In the genomic region with DNA sequence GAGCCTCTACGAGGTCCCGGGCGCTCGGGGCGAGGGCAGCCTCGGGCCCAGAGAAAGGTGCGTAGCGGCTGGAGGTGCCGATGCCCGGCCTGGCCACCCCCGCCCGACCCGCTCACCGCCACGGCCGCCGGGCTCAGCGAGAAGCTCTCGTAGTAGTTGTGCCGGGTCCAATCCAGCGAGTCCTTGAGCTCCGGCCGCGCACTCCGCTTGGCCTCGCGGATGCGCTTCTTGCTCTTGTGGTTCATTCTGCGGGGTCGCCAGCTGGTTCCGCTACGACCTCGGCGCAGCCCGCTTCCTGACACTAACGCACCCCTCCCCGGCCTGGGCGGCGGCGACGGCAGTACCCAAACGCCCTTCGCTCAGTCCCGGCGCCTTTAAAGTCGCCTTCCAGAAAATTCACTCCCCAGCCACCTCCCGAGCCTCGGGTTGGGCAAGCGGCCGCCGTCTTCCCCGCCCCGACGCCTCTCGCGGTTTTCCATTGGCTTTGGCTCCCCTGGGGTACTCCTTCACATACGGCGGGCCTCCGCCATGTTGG, we compare ENCODE assay signal across 8 cellular contexts. TPM values are rescaled to one million over a fixed set of nuclear protein-coding genes. Genes with fewer than 3 reads are reported as not detected.
DNase-seq lines count a peak whose midpoint lies in the region; ATAC-seq and TF ChIP-seq lines count a peak whose summit lies in the region.

A gene (minus strand): TSS at position 376 of the 535 bp plus-strand sequence. CDS start 131 bp downstream, at position 245.

- no peaks in the 10 kb centered on the region for H3K9me3 ChIP-seq in SJSA1 (replicated peaks)
- H3K9me3 ChIP-seq in ascending aorta: no peaks in the 10 kb centered on the region

- H3K27me3 ChIP-seq in SJSA1 (replicated peaks) (no peaks in the 10 kb centered on the region), ascending aorta (no peaks in the 10 kb centered on the region)

- no peak for TF ChIP-seq POLR2A in NB4 (IDR thresholded peaks at IDR 0.05; ENCODE audit: extremely low read depth, insufficient read length)

- H3K27ac ChIP-seq in SJSA1 (peak within 1 kb of the TSS; percentile 99), ascending aorta (peak within 1 kb of the TSS; percentile 96 to 98)

- intact Hi-C loops in ascending aorta (cut with DNase I): loop anchor here (1.0 to 5.0 kb wide), 4 partner anchors 11 to 55 kb away; a partner anchor contains a TSS

- peaks cover 21% of the 10 kb centered on the region for H3K4me1 ChIP-seq in SJSA1 (replicated peaks)
- peaks cover 24 to 33% of the 10 kb centered on the region in 2 donors for H3K4me1 ChIP-seq in ascending aorta

- H3K36me3 ChIP-seq in SJSA1 (peaks cover 82% of the 10 kb centered on the region), ascending aorta (peaks cover 39 to 50% of the 10 kb centered on the region in 2 donors)

- DNase-seq in GM13976 (ENCODE audit: low spot score) (peak; percentile 96), NB4 (ENCODE audit: low read depth) (peak; percentile 98), SJSA1 (ENCODE audit: low read depth in 1 of 2, low spot score in 2 of 2) (peak; percentile 98 to 100), ascending aorta (ENCODE audit: low spot score in 2 of 2) (peak; percentile 91 to 98), hepatic stellate cell (ENCODE audit: low spot score) (peak; percentile 96), pulmonary artery endothelial cell (ENCODE audit: low read depth, low spot score) (peak; percentile 85), T-helper 9 cell (no peak)

- no peak for TF ChIP-seq CTCF in GM13976 (IDR thresholded peaks at IDR 0.05; ENCODE audit: borderline replicate concordance, control extremely low read depth, extremely low read depth, insufficient read depth, missing control alignments)
- no peak for TF ChIP-seq CTCF in NB4 (IDR thresholded peaks at IDR 0.05; ENCODE audit: low read depth, low read length)
- no peak for TF ChIP-seq CTCF in ascending aorta (IDR thresholded peaks at IDR 0.05)

- ATAC-seq in HG02588 (IDR thresholded peaks at IDR 0.05; ENCODE audit: unreplicated experiment): peak; percentile 68

- in situ Hi-C loops in GM13976 (cut with MboI; ENCODE audit: low sequenced_read_pairs, unreplicated experiment): no loop called here

- H3K4me3 ChIP-seq in NB4 (ENCODE audit: low read depth, low read length) (peak within 1 kb of the TSS; percentile 76), SJSA1 (peak within 1 kb of the TSS; percentile 94), ascending aorta (peak within 1 kb of the TSS; percentile 93 to 100)

RNA-seq across cellular contexts. Expression of the gene that starts here (rescaled TPM):
- total RNA-seq in SJSA1 (2014; rRNA removed; shearing (Covaris generic)): 48.4 and 97.4 TPM in 2 replicates
- total RNA-seq in ascending aorta (29.4 TPM), pulmonary artery endothelial cell (22.6 and 33.0 TPM in 2 replicates)
